In the genomic region with DNA sequence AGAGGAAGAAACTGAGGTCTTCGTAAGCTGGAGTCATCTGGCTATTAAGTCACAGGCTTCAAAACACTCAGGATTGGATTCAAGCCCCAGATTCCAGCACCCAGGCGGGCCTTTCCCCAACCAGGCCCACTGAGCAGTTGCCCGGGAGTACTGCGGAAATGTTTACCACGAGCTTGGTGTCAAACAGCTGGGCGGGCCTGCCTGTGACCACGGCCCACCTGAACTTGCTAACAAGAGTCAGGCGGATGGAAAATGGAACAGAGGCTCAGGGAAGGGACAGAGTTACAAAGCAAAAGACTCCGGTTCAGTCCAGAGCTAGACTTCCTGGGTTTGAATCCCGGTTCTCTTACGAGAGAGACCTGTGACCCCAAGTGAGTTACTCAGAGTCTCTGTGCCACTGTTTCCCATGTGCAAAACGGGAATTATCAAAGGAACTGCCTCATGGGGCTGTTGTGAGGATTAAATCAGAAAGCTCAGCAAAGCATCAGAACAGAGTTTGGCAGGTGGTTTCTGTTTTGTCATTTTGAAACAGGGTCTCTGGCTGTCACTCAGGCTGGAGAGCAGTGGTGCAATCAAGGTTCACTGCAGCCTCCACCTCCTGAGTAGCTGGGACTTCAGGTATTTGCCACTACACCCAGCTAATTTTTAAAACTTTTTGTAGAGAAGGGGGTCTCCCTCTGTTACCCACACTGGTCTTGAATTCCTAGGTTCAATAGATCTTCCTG, we compare ENCODE assay signal across 14 cellular contexts. TPM values are rescaled to one million over a fixed set of nuclear protein-coding genes. Genes with fewer than 3 reads are reported as not detected.
DNase-seq lines count a peak whose midpoint lies in the region; ATAC-seq, FAIRE-seq and TF ChIP-seq lines count a peak whose summit lies in the region.
"Had no signal": no experiment of that assay in that cellular context is flagged by ENCODE, and none has a peak within 500 bp of the region (broad histone marks: within the 10 kb centered on the region; RNA-seq: fewer than 3 reads in every experiment).

No MANE protein-coding gene starts in this region.

- H3K4me2 ChIP-seq in K562 (ENCODE audit: insufficient read depth, low read length), result no peak overlapping the region

- no TSS peak for BruUV-seq in K562 (replicated peaks; lab: Mats Ljungman, UMichigan)

- H3K9me1 ChIP-seq in K562 (ENCODE audit: control insufficient read depth, insufficient read depth, low read length), result no peaks in the 10 kb centered on the region

- POLR2A ChIA-PET in K562 (lab: Yijun Ruan, JAX), result interaction anchor here (0.7 to 1.5 kb wide), 3 partner anchors 12 to 39 kb away, joined by 3 read pairs; no protein-coding TSS in a partner anchor

- H3K9ac ChIP-seq in K562 (ENCODE audit: insufficient read depth in 1 of 2, low read depth in 2 of 2, low read length in 2 of 2), result no peak overlapping the region
- no peak overlapping the region for H3K9ac ChIP-seq in colonic mucosa (ENCODE audit: low read depth in 2 of 2, low read length in 2 of 2)

- in situ Hi-C loops in K562 (cut with MboI), result loop anchor here (25.0 kb wide), 1 partner anchor 647 kb away; no protein-coding TSS in a partner anchor

- no peak for TF ChIP-seq POLR2A in K562 (conservative IDR thresholded peaks at IDR 0.05)
- TF ChIP-seq POLR2A in esophagus squamous epithelium (IDR thresholded peaks at IDR 0.05), result no peak

- 0 out of 2 replicates have a peak, but pooled peaks cover 5% of the 10 kb centered on the region for H4K20me1 ChIP-seq in K562 (replicated peaks; ENCODE audit: control insufficient read depth, insufficient read depth, low read length)

- H3K27ac Mint-ChIP-seq in natural killer cell, result no peak overlapping the region
- no peak overlapping the region for H3K27ac Mint-ChIP-seq in T-helper 17 cell
- H3K27ac Mint-ChIP-seq: activated CD4-positive, alpha-beta T cell treated with anti-CD3 and anti-CD28 coated beads, Interleukin-2, amount 10 ng/mL, durations not matched to agents 24 days and 14 days; natural killer cell treated with Interleukin-12 subunit alpha and Interleukin-12 subunit beta and Interleukin-15 and Interleukin-18, amount 100 ng/mL, for 72 hours had no signal

- H3K36me3 Mint-ChIP-seq in natural killer cell (no peaks in the 10 kb centered on the region), T-helper 17 cell (ENCODE audit: low read depth) (no peaks in the 10 kb centered on the region)
- H3K36me3 Mint-ChIP-seq: natural killer cell treated with Interleukin-12 subunit alpha and Interleukin-12 subunit beta and Interleukin-15 and Interleukin-18, amount 100 ng/mL, for 72 hours had no signal

- no peaks in the 10 kb centered on the region for H3K9me3 Mint-ChIP-seq in natural killer cell
- H3K9me3 Mint-ChIP-seq: activated CD4-positive, alpha-beta T cell treated with anti-CD3 and anti-CD28 coated beads, Interleukin-2, amount 10 ng/mL, durations not matched to agents 24 days and 14 days; natural killer cell treated with Interleukin-12 subunit alpha and Interleukin-12 subunit beta and Interleukin-15 and Interleukin-18, amount 100 ng/mL, for 72 hours had no signal

- TF ChIP-seq CTCF in K562 (IDR thresholded peaks at IDR 0.05 in 2 of 3, conservative IDR thresholded peaks at IDR 0.05 in 1 of 3; ENCODE audit: insufficient read depth in 2 of 3, low read depth in 1 of 3, low read length in 3 of 3) (no peak), natural killer cell (IDR thresholded peaks at IDR 0.05) (no peak), esophagus squamous epithelium (IDR thresholded peaks at IDR 0.05) (no peak), colonic mucosa (IDR thresholded peaks at IDR 0.05) (no peak)

- no peak overlapping the region for H2AFZ ChIP-seq in K562 (ENCODE audit: low read depth, low read length)

- no peaks in the 10 kb centered on the region; the same call in 2 of the 3 replicates for H3K36me3 ChIP-seq in K562 (ENCODE audit: control insufficient read depth, insufficient read depth, low read length)
- peaks cover 0 to 20% (median 6%) of the 10 kb centered on the region in 3 donors for H3K36me3 ChIP-seq in esophagus squamous epithelium
- no peaks in the 10 kb centered on the region for H3K36me3 ChIP-seq in colonic mucosa

- no peak overlapping the region for H3K4me3 Mint-ChIP-seq in natural killer cell
- no peak overlapping the region for H3K4me3 Mint-ChIP-seq in T-helper 17 cell
- H3K4me3 Mint-ChIP-seq: activated CD4-positive, alpha-beta T cell treated with anti-CD3 and anti-CD28 coated beads, Interleukin-2, amount 10 ng/mL, durations not matched to agents 24 days and 14 days; natural killer cell treated with Interleukin-12 subunit alpha and Interleukin-12 subunit beta and Interleukin-15 and Interleukin-18, amount 100 ng/mL, for 72 hours had no signal

- ATAC-seq in GM18499 (IDR thresholded peaks at IDR 0.05; ENCODE audit: insufficient read depth, unreplicated experiment) (peak; percentile 80), GM19397 (IDR thresholded peaks at IDR 0.05; ENCODE audit: unreplicated experiment) (peak; percentile 80), HG02885 (IDR thresholded peaks at IDR 0.05; ENCODE audit: poor library complexity, unreplicated experiment) (peak; percentile 92), K562 (no peak), natural killer cell (no peak), T-helper 17 cell (no peak)

- intact Hi-C loops in K562 (cut with micrococcal nuclease) (no loop called here), natural killer cell (cut with micrococcal nuclease) (no loop called here), esophagus squamous epithelium (cut with DNase I) (no loop called here), colonic mucosa (cut with DNase I) (no loop called here)

- H3K27me3 ChIP-seq in K562 (ENCODE audit: control insufficient read depth in 2 of 2, insufficient read depth in 2 of 2, low read length in 2 of 2), result peaks cover 22 to 59% of the 10 kb centered on the region in 2 experiments
- peaks cover 0 to 3% (median 0%) of the 10 kb centered on the region in 4 donors for H3K27me3 ChIP-seq in esophagus squamous epithelium
- H3K27me3 ChIP-seq in colonic mucosa, result no peaks in the 10 kb centered on the region
- H3K27me3 ChIP-seq: ascending aorta had no signal

- H3K27ac ChIP-seq in K562 (ENCODE audit: extremely low read depth, low read depth, low read length), result no peak overlapping the region
- H3K27ac ChIP-seq in esophagus squamous epithelium, result no peak overlapping the region
- no peak overlapping the region for H3K27ac ChIP-seq in colonic mucosa
- H3K27ac ChIP-seq: ascending aorta, C4-2B had no signal

- no peaks in the 10 kb centered on the region for H3K4me1 Mint-ChIP-seq in natural killer cell
- H3K4me1 Mint-ChIP-seq in T-helper 17 cell, result peaks cover 8% of the 10 kb centered on the region
- H3K4me1 Mint-ChIP-seq: activated CD4-positive, alpha-beta T cell treated with anti-CD3 and anti-CD28 coated beads, Interleukin-2, amount 10 ng/mL, durations not matched to agents 24 days and 14 days had no signal

- H3K79me2 ChIP-seq in K562 (ENCODE audit: control insufficient read depth, insufficient read depth, low read length), result no peaks in the 10 kb centered on the region

- CTCF ChIA-PET in K562 (lab: Yijun Ruan, JAX; ENCODE audit: low intra/inter-chr PET ratio), result no interaction called here

- H3K4me1 ChIP-seq in K562 (replicated peaks in 1 of 2; ENCODE audit: control insufficient read depth in 2 of 2, insufficient read depth in 2 of 2, low read length in 2 of 2) (peaks cover 0 to 8% of the 10 kb centered on the region in 2 experiments; a peak in 1 of 5 replicates), esophagus squamous epithelium (peaks cover 0 to 4% (median 0%) of the 10 kb centered on the region in 3 donors), colonic mucosa (peaks cover 4% of the 10 kb centered on the region)
- H3K4me1 ChIP-seq: ascending aorta had no signal

- no peak for DNase-seq in K562 (ENCODE audit: extremely low read depth in 1 of 4, low spot score in 3 of 4)
- DNase-seq in natural killer cell, result no peak
- no peak for DNase-seq in esophagus squamous epithelium (lab: John Stamatoyannopoulos, UW)
- no peak for DNase-seq in T-helper 17 cell
- DNase-seq in colonic mucosa, result no peak
- DNase-seq: activated CD4-positive, alpha-beta T cell treated with anti-CD3 and anti-CD28 coated beads, Interleukin-2, amount 10 ng/mL, durations not matched to agents 24 days and 14 days; NCI-H2107; SHP77 had no signal

- no peaks in the 10 kb centered on the region for H3K9me3 ChIP-seq in K562 (replicated peaks; ENCODE audit: control insufficient read depth, insufficient read depth, low read depth, low read length)
- no peaks in the 10 kb centered on the region for H3K9me3 ChIP-seq in esophagus squamous epithelium
- no peaks in the 10 kb centered on the region for H3K9me3 ChIP-seq in T-helper 17 cell (ENCODE audit: control insufficient read depth, low read length, poor library complexity, severe bottlenecking)
- H3K9me3 ChIP-seq in colonic mucosa, result no peaks in the 10 kb centered on the region
- H3K9me3 ChIP-seq: ascending aorta had no signal

- no peak for TF ChIP-seq EP300 in K562 (IDR thresholded peaks at IDR 0.05; ENCODE audit: low read length)

- peak; percentile 35 for FAIRE-seq in K562 (lab: Jason Lieb, UNC)

- WGBS in K562 (ENCODE audit: insufficient coverage, low coverage, missing lambda C conversion rate), result 22% methylated on average over 12 of the region's 12 CpGs
- 64 to 72% methylated on average over 4 to 12 of the region's 12 CpGs for WGBS in esophagus squamous epithelium, 2 donors

- H3K4me3 ChIP-seq in K562 (no peak overlapping the region), esophagus squamous epithelium (no peak overlapping the region), colonic mucosa (no peak overlapping the region)
- H3K4me3 ChIP-seq: ascending aorta had no signal

- H3K27me3 Mint-ChIP-seq in natural killer cell (ENCODE audit: low read depth in 2 of 2) (peaks cover 2 to 7% of the 10 kb centered on the region in 2 donors), T-helper 17 cell (peaks cover 13% of the 10 kb centered on the region)
- H3K27me3 Mint-ChIP-seq: activated CD4-positive, alpha-beta T cell treated with anti-CD3 and anti-CD28 coated beads, Interleukin-2, amount 10 ng/mL, durations not matched to agents 24 days and 14 days; natural killer cell treated with Interleukin-12 subunit alpha and Interleukin-12 subunit beta and Interleukin-15 and Interleukin-18, amount 100 ng/mL, for 72 hours had no signal

- no peak for TF ChIP-seq RAD21 in K562 (CRISPR knock-in tag; conservative IDR thresholded peaks at IDR 0.05 in 1 of 2, IDR thresholded peaks at IDR 0.05 in 1 of 2)

RNA-seq across cellular contexts. Expression of a gene that starts 49.0 kb away (rescaled TPM):
- 0.83 and 0.92 TPM in 2 replicates for total RNA-seq in K562 (2011; cell fraction: chromatin; rRNA removed; ENCODE audit: low replicate concordance)
- total RNA-seq in K562 (2011; cell fraction: nucleolus; rRNA removed), result 0.33 and 0.53 TPM in 2 replicates
- total RNA-seq in K562 (2011; cell fraction: nucleoplasm; rRNA removed), result 0.73 and 1.1 TPM in 2 replicates
- total RNA-seq in K562 (2014; rRNA removed) (0.45 and 0.49 TPM in 2 replicates), K562 (2014; rRNA removed; fragmentation: Illumina TruSeq; extraction: Trizol) (0.44 and 0.45 TPM in 2 replicates), K562 (2015; rRNA removed; fragmentation: Illumina TruSeq; extraction: Trizol) (0.34 and 0.36 TPM in 2 replicates), K562 (2021) (1.00 and 1.1 TPM in 2 replicates), natural killer cell (1 to 10 TPM in 1 of 3 donors, under 1 TPM in 2; 0.72 to 1.8 (median 0.85) TPM), esophagus squamous epithelium (10 to 100 TPM; 17.9 to 39.7 (median 24.0) TPM), T-helper 17 cell (under 1 TPM in 1 of 2 donors, not detected in 1; 0.02 TPM), colonic mucosa (100 to 1,000 TPM in 1 of 2 donors, 10 to 100 TPM in 1; 54.2 to 103 TPM)
- polyA plus RNA-seq in K562 (2011; rRNA removed) (0.26 and 0.54 TPM in 2 replicates), K562 (2014; fragmentation: Illumina TruSeq; extraction: Trizol) (0.51 and 0.58 TPM in 2 replicates), K562 (2014; fragmentation: Nextera tagmentation; extraction: Ambion mirVana) (under 1 TPM; 0.08 to 0.15 TPM), K562 (2014; rRNA removed) (0.42 and 0.74 TPM in 2 replicates)
- 0.56 and 1.3 TPM in 2 replicates for polyA plus RNA-seq in K562 (2011; cell fraction: cytosol; rRNA removed)
- 0.87 and 1.6 TPM in 2 replicates for polyA plus RNA-seq in K562 (2011; cell fraction: nucleus; rRNA removed)
- 0.27 and 1.2 TPM in 2 replicates for polyA plus RNA-seq in K562 (2012)
- 0.51 and 0.74 TPM in 2 replicates for polyA minus RNA-seq in K562 (2011; rRNA and poly(A)+ RNA removed)
- 0.48 and 0.73 TPM in 2 replicates for polyA minus RNA-seq in K562 (2011; cell fraction: cytosol; rRNA and poly(A)+ RNA removed)
- 0.22 and 0.27 TPM in 2 replicates for polyA minus RNA-seq in K562 (2011; cell fraction: nucleus; rRNA and poly(A)+ RNA removed)
- total RNA-seq: activated CD4-positive, alpha-beta T cell treated with anti-CD3 and anti-CD28 coated beads, Interleukin-2, amount 10 ng/mL, durations not matched to agents 24 days and 14 days had no signal

Comparison
In these comparisons a context has a peak if more than half of its experiments do, and no peak if none do; other contexts are left out.
1. ATAC-seq: peak in GM18499 (single experiment), GM19397 (single experiment) and HG02885 (single experiment); none in K562 (single experiment), natural killer cell (0 of 3) and T-helper 17 cell (single experiment).
2. RNA of a gene that starts 49.0 kb away (total RNA-seq): 54.2 to 103 TPM in colonic mucosa and 17.9 to 39.7 TPM in esophagus squamous epithelium; 0.72 to 1.8 TPM in natural killer cell, 0.33 to 1.1 TPM in K562 and 0.02 TPM in T-helper 17 cell; every median in the first group is over 4 times any median in the second.